ENCODE assay signal across 12 cellular contexts in genomic region chr1:39957299-39958020, GRCh38. TPM values are rescaled to one million over a fixed set of nuclear protein-coding genes. Genes with fewer than 3 reads are reported as not detected.
DNase-seq lines count a peak whose midpoint lies in the region; ATAC-seq and TF ChIP-seq lines count a peak whose summit lies in the region.
"Had no signal": no experiment of that assay in that cellular context is flagged by ENCODE, and none has a peak within 500 bp of the region (broad histone marks: within the 10 kb centered on the region; RNA-seq: fewer than 3 reads in every experiment).

No MANE protein-coding gene starts in this region.

- H3K27ac Mint-ChIP-seq in activated B cell treated with CpG ODN at 0.5 μM for 24 hours (no peak overlapping the region), T-cell (no peak overlapping the region)

- H3K27me3 ChIP-seq in SK-N-SH (ENCODE audit: insufficient read depth) (no peaks in the 10 kb centered on the region), suprapubic skin (no peaks in the 10 kb centered on the region)
- H3K27me3 ChIP-seq: SJSA1 had no signal

- no peak for TF ChIP-seq EP300 in SK-N-SH (IDR thresholded peaks at IDR 0.05; ENCODE audit: borderline replicate concordance in 1 of 2, low read depth in 1 of 2, low read length in 1 of 2)
- TF ChIP-seq EP300 in suprapubic skin (IDR thresholded peaks at IDR 0.05), result no peak

- H3K36me3 Mint-ChIP-seq in activated B cell treated with CpG ODN at 0.5 μM for 24 hours (ENCODE audit: low read depth) (peaks cover 51% of the 10 kb centered on the region), T-cell (no peaks in the 10 kb centered on the region)

- H3K4me2 ChIP-seq in SK-N-SH, result no peak overlapping the region

- no peak for TF ChIP-seq RAD21 in SK-N-SH (IDR thresholded peaks at IDR 0.05; ENCODE audit: low read length)

- H3K9me2 ChIP-seq in SK-N-SH, result no peaks in the 10 kb centered on the region

- no peak overlapping the region for H3K9ac ChIP-seq in SK-N-SH

- DNase-seq in SK-N-SH, result peak; percentile 10
- no peak for DNase-seq in activated B cell treated with CpG ODN at 0.5 μM for 24 hours
- peak; percentile 16 to 62 for DNase-seq in hippocampal formation (lab: John Stamatoyannopoulos, UW)
- DNase-seq in suprapubic skin (ENCODE audit: low spot score in 2 of 2), result no peak
- DNase-seq in SW480 (ENCODE audit: low spot score), result no peak
- no peak for DNase-seq in amniotic stem cell (lab: John Stamatoyannopoulos, UW)
- DNase-seq in T-cell, result no peak
- DNase-seq: 8988T; effector memory CD4-positive, alpha-beta T cell; psoas muscle had no signal

- no peak for TF ChIP-seq POLR2A in suprapubic skin (IDR thresholded peaks at IDR 0.05)

- no peaks in the 10 kb centered on the region for H3K9me3 ChIP-seq in SK-N-SH
- no peaks in the 10 kb centered on the region for H3K9me3 ChIP-seq in suprapubic skin
- H3K9me3 ChIP-seq: psoas muscle, SJSA1 had no signal

- TF ChIP-seq CTCF in SK-N-SH (IDR thresholded peaks at IDR 0.05), result no peak
- TF ChIP-seq CTCF in activated B cell treated with CpG ODN at 0.5 μM for 24 hours (IDR thresholded peaks at IDR 0.05), result no peak
- no peak for TF ChIP-seq CTCF in suprapubic skin (IDR thresholded peaks at IDR 0.05)

- intact Hi-C loops in activated B cell treated with CpG ODN at 0.5 μM for 24 hours (cut with micrococcal nuclease), result no loop called here

- no peaks in the 10 kb centered on the region for H3K9me3 Mint-ChIP-seq in activated B cell treated with CpG ODN at 0.5 μM for 24 hours
- H3K9me3 Mint-ChIP-seq in T-cell, result no peaks in the 10 kb centered on the region

- 65% methylated on average over 3 of the region's 3 CpGs for WGBS in SK-N-SH (ENCODE audit: low lambda C conversion rate)
- WGBS in suprapubic skin, result 71% methylated on average over 2 of the region's 3 CpGs

- H3K79me2 ChIP-seq in SK-N-SH (ENCODE audit: insufficient read depth), result peaks cover 8% of the 10 kb centered on the region; the same call in 1 of the 2 replicates

- H3F3A ChIP-seq in SK-N-SH (replicated peaks; ENCODE audit: insufficient read depth), result no peaks in the 10 kb centered on the region

- H3K4me1 Mint-ChIP-seq in activated B cell treated with CpG ODN at 0.5 μM for 24 hours, result peaks cover 65% of the 10 kb centered on the region
- peaks cover 27 to 32% (median 28%) of the 10 kb centered on the region in 3 donors for H3K4me1 Mint-ChIP-seq in T-cell

- H3K36me3 ChIP-seq in SK-N-SH (replicated peaks in 1 of 2; ENCODE audit: control insufficient read depth in 1 of 2, insufficient read depth in 2 of 2, low read length in 1 of 2), result no peaks in the 10 kb centered on the region
- H3K36me3 ChIP-seq in suprapubic skin, result peaks cover 1% of the 10 kb centered on the region

- no peaks in the 10 kb centered on the region for H3K27me3 Mint-ChIP-seq in activated B cell treated with CpG ODN at 0.5 μM for 24 hours
- H3K27me3 Mint-ChIP-seq in T-cell, result no peaks in the 10 kb centered on the region

- CTCF ChIA-PET in SK-N-SH (lab: Yijun Ruan, JAX) (interaction anchor here (1.0 to 6.0 kb wide), 4 partner anchors 16 to 75 kb away, joined by 4 to 37 read pairs (median 8); partner anchors contain the start of gene MYCL), activated B cell treated with CpG ODN at 0.5 μM for 24 hours (lab: Charles Lee) (interaction anchor here (1.5 to 2.0 kb wide), 2 partner anchors 14 to 16 kb away, joined by 5 to 7 read pairs; no protein-coding TSS in a partner anchor), T-cell (lab: Charles Lee) (interaction anchor here in 1 of 2 donors (0.6 kb wide), 1 partner anchor 85 kb away, joined by 10 read pairs; no protein-coding TSS in a partner anchor)

- H2AFZ ChIP-seq in SK-N-SH (ENCODE audit: low read depth), result no peak overlapping the region

- POLR2A ChIA-PET in SK-N-SH (lab: Yijun Ruan, JAX), result no interaction called here
- POLR2A ChIA-PET in activated B cell treated with CpG ODN at 0.5 μM for 24 hours (lab: Charles Lee), result interaction anchor here (0.5 to 4.7 kb wide), 2 partner anchors 16 to 82 kb away, joined by 5 to 38 read pairs; partner anchors contain the start of gene CAP1
- POLR2A ChIA-PET in T-cell (lab: Charles Lee), result interaction anchor here in 1 of 2 donors (0.6 kb wide), 1 partner anchor 42 kb away, joined by 3 read pairs; no protein-coding TSS in a partner anchor

- no peak overlapping the region for H3K4me3 ChIP-seq in SK-N-SH (ENCODE audit: low read depth in 2 of 2, low read length in 1 of 2)
- peak overlapping the region; percentile 80 for H3K4me3 ChIP-seq in suprapubic skin
- H3K4me3 ChIP-seq: psoas muscle, SJSA1 had no signal

- no peak overlapping the region for H3K27ac ChIP-seq in SK-N-SH (ENCODE audit: low read depth in 2 of 2, low read length in 1 of 2)
- H3K27ac ChIP-seq in suprapubic skin, result peak overlapping the region; percentile 17
- H3K27ac ChIP-seq: psoas muscle, SJSA1 had no signal

- H3K4me3 Mint-ChIP-seq in activated B cell treated with CpG ODN at 0.5 μM for 24 hours (peak overlapping the region; percentile 95), T-cell (peak overlapping the region in 1 of 3 donors; percentile 91)

- ATAC-seq in SK-N-SH treated with all-trans-retinoic acid at 6 μM for 48 hours (no peak), activated B cell treated with CpG ODN at 0.5 μM for 24 hours (ENCODE audit: low read depth) (no peak), T-cell (replicated peaks in 1 of 4) (no peak)
- ATAC-seq: psoas muscle had no signal

- no peaks in the 10 kb centered on the region for H4K20me1 ChIP-seq in SK-N-SH (ENCODE audit: insufficient read depth)

- peaks cover 0 to 24% of the 10 kb centered on the region in 2 experiments; a peak in 1 of 4 replicates for H3K4me1 ChIP-seq in SK-N-SH (ENCODE audit: control insufficient read depth in 1 of 2, insufficient read depth in 2 of 2, low read depth in 1 of 2, low read length in 1 of 2)
- peaks cover 61% of the 10 kb centered on the region for H3K4me1 ChIP-seq in suprapubic skin

TF ChIP-seq in SK-N-SH, 30 proteins besides CTCF, POLR2A, EP300 and RAD21:
- TF ChIP-seq POLR2AphosphoS5 (IDR thresholded peaks at IDR 0.05; ENCODE audit: low read depth, low read length), result no peak
- TF ChIP-seq TCF12 (IDR thresholded peaks at IDR 0.05), result 0 out of 2 replicates have a peak, but pooled peaks have one; percentile 6

TF ChIP-seq in SK-N-SH treated with all-trans-retinoic acid at 6 μM for 48 hours, 23 proteins besides CTCF, POLR2A, EP300 and RAD21:
- no peak for TF ChIP-seq ZNF70 (CRISPR knock-in tag; IDR thresholded peaks at IDR 0.05)
TF ChIP-seq in SK-N-SH treated with all-trans-retinoic acid at 6 μM for 48 hours: peak in this region for 0.

RNA-seq across cellular contexts. Expression of gene MFSD2A, which starts 2.5 kb away (rescaled TPM):
- polyA plus RNA-seq in SK-N-SH (2012; rRNA removed), result 4.1 and 6.3 TPM in 2 replicates
- polyA plus RNA-seq in SK-N-SH (2012; cell fraction: cytosol; rRNA removed), result 3.8 and 5.1 TPM in 2 replicates
- polyA plus RNA-seq in SK-N-SH (2012; cell fraction: nucleus; rRNA removed), result 13.6 and 17.5 TPM in 2 replicates
- 30.3 and 36.0 TPM in 2 replicates for total RNA-seq in activated B cell treated with CpG ODN at 0.5 μM for 24 hours
- 100 to 1,000 TPM; 169 to 416 (median 303) TPM for total RNA-seq in suprapubic skin
- 1 to 10 TPM in 4 of 5 donors, under 1 TPM in 1; 0.39 to 3.5 (median 1.4) TPM for total RNA-seq in T-cell

RNA-seq across cellular contexts. Expression of gene MYCL, which starts 55.7 kb away (rescaled TPM):
- 0.48 and 0.57 TPM in 2 replicates for polyA plus RNA-seq in SK-N-SH (2012; rRNA removed)
- 0.42 and 0.46 TPM in 2 replicates for polyA plus RNA-seq in SK-N-SH (2012; cell fraction: cytosol; rRNA removed)
- 0.45 and 0.67 TPM in 2 replicates for polyA plus RNA-seq in SK-N-SH (2012; cell fraction: nucleus; rRNA removed)
- total RNA-seq in activated B cell treated with CpG ODN at 0.5 μM for 24 hours, result 0.10 and 0.29 TPM in 2 replicates
- 100 to 1,000 TPM in 2 of 4 donors, 10 to 100 TPM in 2; 62.7 to 131 (median 95.1) TPM for total RNA-seq in suprapubic skin
- total RNA-seq in T-cell, result under 1 TPM; 0.13 to 0.38 (median 0.22) TPM

Comparison
In these comparisons a context has a peak if more than half of its experiments do, and no peak if none do; other contexts are left out.
1. DNase-seq: peak in SK-N-SH (single experiment) and hippocampal formation (2 of 2); none in activated B cell treated with CpG ODN at 0.5 μM for 24 hours (single experiment), suprapubic skin (0 of 2), SW480 (single experiment), amniotic stem cell (single experiment) and T-cell (0 of 34).
2. RNA of gene MYCL, which starts 55.7 kb away (total RNA-seq): 62.7 to 131 TPM in suprapubic skin; 0.10 to 0.29 TPM in activated B cell treated with CpG ODN at 0.5 μM for 24 hours and 0.13 to 0.38 TPM in T-cell; every median in the first group is over 10 times any median in the second.